In the genomic region with DNA sequence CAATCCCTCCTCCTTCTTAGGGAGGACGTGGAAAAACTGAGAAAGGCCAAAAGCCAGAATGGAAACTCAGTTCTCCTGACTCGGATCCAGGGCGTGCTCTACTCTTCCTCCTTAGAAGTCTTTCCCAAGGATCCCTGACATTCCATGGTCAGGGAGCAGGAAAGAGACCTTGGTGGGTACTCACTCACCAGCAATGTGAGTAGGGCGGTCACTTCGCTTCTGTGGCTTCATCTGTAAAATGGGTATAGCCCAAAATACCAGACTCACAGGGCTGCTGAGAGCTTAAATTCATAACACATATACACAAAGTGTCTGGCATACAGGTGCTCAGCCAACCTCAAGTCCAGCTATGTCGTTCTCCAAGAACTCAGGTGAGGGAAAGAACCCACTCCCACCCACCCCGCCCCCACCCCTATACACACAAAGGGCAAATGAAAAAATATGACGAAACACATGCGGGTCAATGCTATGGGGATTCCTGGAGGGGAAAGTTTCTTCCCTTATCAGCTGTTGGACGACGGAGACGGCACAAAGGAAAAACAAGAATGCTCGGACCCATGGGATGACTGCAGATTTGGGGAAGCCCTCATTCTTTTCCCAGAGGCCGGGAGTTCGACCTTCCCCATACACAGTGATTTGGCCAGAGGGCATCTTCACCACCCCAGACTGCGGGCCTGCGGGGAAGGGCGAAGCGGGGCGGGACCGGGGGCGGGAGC, we compare ENCODE assay signal across 9 cellular contexts. TPM values are rescaled to one million over a fixed set of nuclear protein-coding genes. Genes with fewer than 3 reads are reported as not detected.
DNase-seq lines count a peak whose midpoint lies in the region; ATAC-seq and TF ChIP-seq lines count a peak whose summit lies in the region.
"Had no signal": no experiment of that assay in that cellular context is flagged by ENCODE, and none has a peak within 500 bp of the region (broad histone marks: within the 10 kb centered on the region; RNA-seq: fewer than 3 reads in every experiment).

No MANE protein-coding gene starts in this region.

- H3K9ac ChIP-seq in NT2/D1 (ENCODE audit: insufficient read length, low read depth), result peak overlapping the region; percentile 32

- ATAC-seq in GM19463 (IDR thresholded peaks at IDR 0.05; ENCODE audit: unreplicated experiment), result no peak

- DNase-seq in CD8-positive, alpha-beta memory T cell, result no peak
- DNase-seq in NT2/D1 (ENCODE audit: low read depth, low spot score) (no peak), endothelial cell (ENCODE audit: low spot score) (no peak), osteocyte (ENCODE audit: extremely low spot score, unreplicated experiment) (no peak), ecto neural progenitor cell (ENCODE audit: low spot score) (no peak), AML-193 (lab: John Stamatoyannopoulos, UW) (no peak), NOMO-1 treated with DMSO at 0.1 percent for 48 hours (lab: John Stamatoyannopoulos, UW; ENCODE audit: unreplicated experiment) (no peak)

- peaks cover 6 to 20% (median 11%) of the 10 kb centered on the region in 3 donors for H3K4me1 Mint-ChIP-seq in CD8-positive, alpha-beta memory T cell
- H3K4me1 Mint-ChIP-seq in endothelial cell (ENCODE audit: unreplicated experiment) (peaks cover 7% of the 10 kb centered on the region), osteocyte (ENCODE audit: unreplicated experiment) (peaks cover 10% of the 10 kb centered on the region)

- H3K36me3 Mint-ChIP-seq in CD8-positive, alpha-beta memory T cell, result peaks cover 0 to 24% (median 3%) of the 10 kb centered on the region in 3 donors
- H3K36me3 Mint-ChIP-seq in endothelial cell (ENCODE audit: low read depth, unreplicated experiment) (peaks cover 5% of the 10 kb centered on the region), osteocyte (ENCODE audit: unreplicated experiment) (peaks cover 2% of the 10 kb centered on the region)

- peaks cover 11% of the 10 kb centered on the region for H3K36me3 ChIP-seq in CD8-positive, alpha-beta memory T cell (ENCODE audit: insufficient read depth, low read length)
- H3K36me3 ChIP-seq in NT2/D1 (ENCODE audit: insufficient read depth, insufficient read length, low read length), result peaks cover 15% of the 10 kb centered on the region

- peak overlapping the region; percentile 70 to 81 (median 80) for H3K4me3 Mint-ChIP-seq in CD8-positive, alpha-beta memory T cell
- H3K4me3 Mint-ChIP-seq in endothelial cell (ENCODE audit: unreplicated experiment), result peak overlapping the region; percentile 88
- peak overlapping the region; percentile 71 for H3K4me3 Mint-ChIP-seq in osteocyte (ENCODE audit: unreplicated experiment)

- H3K9me3 Mint-ChIP-seq in CD8-positive, alpha-beta memory T cell, result no peaks in the 10 kb centered on the region
- H3K9me3 Mint-ChIP-seq in endothelial cell (ENCODE audit: unreplicated experiment) (no peaks in the 10 kb centered on the region), osteocyte (ENCODE audit: unreplicated experiment) (no peaks in the 10 kb centered on the region)

- H3K27me3 ChIP-seq in CD8-positive, alpha-beta memory T cell (ENCODE audit: insufficient read depth, low read length, poor library complexity, severe bottlenecking), result no peaks in the 10 kb centered on the region
- H3K27me3 ChIP-seq in NT2/D1 (ENCODE audit: insufficient read depth, insufficient read length), result no peaks in the 10 kb centered on the region

- H3K4me3 ChIP-seq in CD8-positive, alpha-beta memory T cell (ENCODE audit: low read length), result peak overlapping the region; percentile 62
- H3K4me3 ChIP-seq in NT2/D1 (ENCODE audit: insufficient read length, low read depth), result peak overlapping the region; percentile 32

- H3K4me1 ChIP-seq in CD8-positive, alpha-beta memory T cell (ENCODE audit: insufficient read depth, low read length), result peaks cover 10% of the 10 kb centered on the region
- H3K4me1 ChIP-seq in NT2/D1 (ENCODE audit: insufficient read depth, insufficient read length), result no peaks in the 10 kb centered on the region

- CTCF ChIA-PET in CD8-positive, alpha-beta memory T cell (lab: Charles Lee), result interaction anchor here (1.5 kb wide), 2 partner anchors 148 to 516 kb away, joined by 3 to 5 read pairs; no protein-coding TSS in a partner anchor

- no peak overlapping the region for H3K27ac ChIP-seq in CD8-positive, alpha-beta memory T cell (ENCODE audit: low read depth, low read length)

- no peaks in the 10 kb centered on the region for H3K9me3 ChIP-seq in CD8-positive, alpha-beta memory T cell (ENCODE audit: low read length)
- H3K9me3 ChIP-seq in NT2/D1 (ENCODE audit: insufficient read depth, low read length), result no peaks in the 10 kb centered on the region

- TF ChIP-seq CTCF in endothelial cell (IDR thresholded peaks at IDR 0.05; ENCODE audit: unreplicated experiment), result no peak
- no peak for TF ChIP-seq CTCF in osteocyte (IDR thresholded peaks at IDR 0.05)

- H3K27ac Mint-ChIP-seq in CD8-positive, alpha-beta memory T cell, result peak overlapping the region in 4 of 8 donors; percentile 43 to 64 (median 48)
- H3K27ac Mint-ChIP-seq in endothelial cell (ENCODE audit: unreplicated experiment), result no peak overlapping the region
- H3K27ac Mint-ChIP-seq in osteocyte (ENCODE audit: unreplicated experiment), result peak overlapping the region; percentile 34

- POLR2A ChIA-PET in CD8-positive, alpha-beta memory T cell (lab: Charles Lee), result interaction anchor here (0.8 to 0.9 kb wide), 2 partner anchors 19 to 148 kb away, joined by 3 to 4 read pairs; no protein-coding TSS in a partner anchor

- no peaks in the 10 kb centered on the region for H3K27me3 Mint-ChIP-seq in CD8-positive, alpha-beta memory T cell
- H3K27me3 Mint-ChIP-seq in endothelial cell (ENCODE audit: unreplicated experiment) (peaks cover 9% of the 10 kb centered on the region), osteocyte (ENCODE audit: unreplicated experiment) (no peaks in the 10 kb centered on the region)

RNA-seq across cellular contexts. Expression of gene KCTD17, which starts 0.5 kb away (rescaled TPM):
- total RNA-seq in CD8-positive, alpha-beta memory T cell, result 10 to 100 TPM; 40.8 to 44.8 TPM
- polyA plus RNA-seq in CD8-positive, alpha-beta memory T cell, result 12.9 TPM
- total RNA-seq in endothelial cell (ENCODE audit: unreplicated experiment) (46.9 TPM), osteocyte (35.8 and 39.6 TPM in 2 replicates)

RNA-seq across cellular contexts. Expression of gene MPST, which starts 31.5 kb away (rescaled TPM):
- 10 to 100 TPM; 16.6 to 17.8 TPM for total RNA-seq in CD8-positive, alpha-beta memory T cell
- 20.0 TPM for polyA plus RNA-seq in CD8-positive, alpha-beta memory T cell
- 78.7 TPM for total RNA-seq in endothelial cell (ENCODE audit: unreplicated experiment)
- total RNA-seq in osteocyte, result 57.4 and 65.1 TPM in 2 replicates

RNA-seq across cellular contexts. Expression of gene TST, which starts 31.8 kb away (rescaled TPM):
- 1 to 10 TPM; 3.7 to 5.1 TPM for total RNA-seq in CD8-positive, alpha-beta memory T cell
- polyA plus RNA-seq in CD8-positive, alpha-beta memory T cell, result 0.75 TPM
- total RNA-seq in endothelial cell (ENCODE audit: unreplicated experiment), result 39.0 TPM
- 20.5 and 21.1 TPM in 2 replicates for total RNA-seq in osteocyte

RNA-seq across cellular contexts. Expression of gene TMPRSS6, which starts 58.4 kb away (rescaled TPM):
- total RNA-seq in CD8-positive, alpha-beta memory T cell, result under 1 TPM; 0.42 to 0.68 TPM
- 0.16 TPM for polyA plus RNA-seq in CD8-positive, alpha-beta memory T cell
- not detected for total RNA-seq in endothelial cell (ENCODE audit: unreplicated experiment)
- not detected in 2 replicates for total RNA-seq in osteocyte
- total RNA-seq: omental fat pad had no signal
